In the genomic region with DNA sequence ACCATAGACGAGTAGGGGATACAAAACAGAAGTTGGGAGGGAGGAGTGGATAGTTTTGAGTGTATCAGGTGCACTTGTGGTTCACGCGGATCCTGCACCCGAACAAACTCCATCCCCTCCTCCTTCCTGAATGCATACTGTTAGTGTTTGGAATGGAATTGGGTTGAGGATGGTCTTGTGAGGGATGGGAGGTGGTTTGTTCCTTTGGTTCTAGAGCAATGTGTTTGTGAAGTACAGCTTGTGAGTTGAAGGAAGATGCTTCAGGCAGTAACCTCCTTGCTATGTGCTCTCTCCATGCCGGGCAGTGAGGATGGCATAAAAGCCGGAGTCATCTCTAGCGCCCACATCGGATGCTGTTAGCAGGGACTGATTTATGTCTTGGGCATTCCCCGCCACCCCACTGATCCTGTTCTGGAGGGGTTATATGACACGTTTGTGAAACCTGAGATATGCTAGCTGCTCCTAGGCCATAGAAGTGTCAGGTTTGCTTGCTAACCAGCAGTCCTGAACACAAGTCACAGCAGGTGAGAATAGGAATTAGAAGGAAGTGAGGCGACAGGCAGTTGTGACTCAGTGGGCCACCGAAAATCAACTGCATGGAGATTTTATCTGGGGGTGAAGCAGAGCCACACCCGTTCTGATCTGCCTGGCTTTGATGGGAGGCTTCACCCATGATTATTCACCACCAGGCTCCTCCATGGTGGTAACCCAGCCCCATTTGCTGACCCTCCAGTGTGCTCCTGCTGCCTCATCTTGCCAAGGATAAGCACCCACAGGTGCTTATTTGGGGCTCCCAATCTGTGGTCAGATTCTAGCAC, we compare ENCODE assay signal across 8 cellular contexts. TPM values are rescaled to one million over a fixed set of nuclear protein-coding genes. Genes with fewer than 3 reads are reported as not detected.
DNase-seq lines count a peak whose midpoint lies in the region; ATAC-seq and TF ChIP-seq lines count a peak whose summit lies in the region.

No MANE protein-coding gene starts in this region.

- in situ Hi-C loops in Caki2 (cut with HindIII; ENCODE audit: low pct_unique_long_range_greater_than_20kb, low sequenced_read_pairs): no loop called here

- H3K4me3 ChIP-seq in LNCaP clone FGC (ENCODE audit: low read depth, low read length): peak overlapping the region; percentile 65
- peak overlapping the region; percentile 58 for H3K4me3 ChIP-seq in effector memory CD4-positive, alpha-beta T cell (ENCODE audit: insufficient read depth, low read depth, low read length, poor library complexity, severe bottlenecking)
- peak overlapping the region; percentile 53 to 84 (median 62) for H3K4me3 ChIP-seq in tibial nerve

- H3K27ac ChIP-seq in effector memory CD4-positive, alpha-beta T cell (ENCODE audit: insufficient read depth, low read length, poor library complexity, severe bottlenecking): peak overlapping the region; percentile 47
- H3K27ac ChIP-seq in tibial nerve: peak overlapping the region; percentile 38 to 91 (median 60)

- peak; percentile 78 for DNase-seq in Caki2 (ENCODE audit: low read depth)
- no peak for DNase-seq in LNCaP clone FGC (ENCODE audit: low read depth)
- peak; percentile 56 to 67 for DNase-seq in activated CD4-positive, alpha-beta T cell treated with anti-CD3 and anti-CD28 coated beads for 4 hours
- DNase-seq in effector memory CD4-positive, alpha-beta T cell: peak in 1 of 3 donors; percentile 40
- no peak for DNase-seq in tibial nerve (ENCODE audit: low spot score in 2 of 2)
- no peak for DNase-seq in ureter (ENCODE audit: low spot score)

- ATAC-seq in HG02938 (IDR thresholded peaks at IDR 0.05; ENCODE audit: unreplicated experiment): no peak

- no peaks in the 10 kb centered on the region for H3K36me3 ChIP-seq in effector memory CD4-positive, alpha-beta T cell (ENCODE audit: control insufficient read depth, insufficient read depth, low read length)
- H3K36me3 ChIP-seq in tibial nerve: peaks cover 0 to 17% (median 0%) of the 10 kb centered on the region in 3 donors

- TF ChIP-seq POLR2A in tibial nerve (IDR thresholded peaks at IDR 0.05): no peak

- peak overlapping the region; percentile 78 to 88 (median 83) for H3K4me3 Mint-ChIP-seq in nephron

- H3K36me3 Mint-ChIP-seq in nephron (ENCODE audit: low read depth): peaks cover 21% of the 10 kb centered on the region

- TF ChIP-seq CTCF in LNCaP clone FGC (IDR thresholded peaks at IDR 0.05; ENCODE audit: control insufficient read depth, extremely low read depth, insufficient read depth) (no peak), nephron (IDR thresholded peaks at IDR 0.05; ENCODE audit: unreplicated experiment in 3 of 3) (no peak), tibial nerve (IDR thresholded peaks at IDR 0.05) (no peak)

- no peaks in the 10 kb centered on the region for H3K9me3 ChIP-seq in effector memory CD4-positive, alpha-beta T cell (ENCODE audit: control insufficient read depth, low read length)
- no peaks in the 10 kb centered on the region for H3K9me3 ChIP-seq in tibial nerve

- peaks cover 42% of the 10 kb centered on the region for H3K4me1 Mint-ChIP-seq in nephron

- peaks cover 28% of the 10 kb centered on the region for H3K27me3 Mint-ChIP-seq in nephron (ENCODE audit: low read depth)

- no peaks in the 10 kb centered on the region for H3K27me3 ChIP-seq in effector memory CD4-positive, alpha-beta T cell (replicated peaks; ENCODE audit: control insufficient read depth, insufficient read depth, low read length, poor library complexity, severe bottlenecking)
- no peaks in the 10 kb centered on the region for H3K27me3 ChIP-seq in tibial nerve

- H3K9me3 Mint-ChIP-seq in nephron: no peaks in the 10 kb centered on the region

- H3K4me1 ChIP-seq in effector memory CD4-positive, alpha-beta T cell (ENCODE audit: control insufficient read depth, insufficient read depth, low read length, poor library complexity, severe bottlenecking): peaks cover 48% of the 10 kb centered on the region
- peaks cover 0 to 84% (median 44%) of the 10 kb centered on the region in 4 donors for H3K4me1 ChIP-seq in tibial nerve

- peak overlapping the region; percentile 22 to 66 (median 64) for H3K27ac Mint-ChIP-seq in nephron

- TF ChIP-seq EP300 in tibial nerve (IDR thresholded peaks at IDR 0.05): no peak

- 46 to 53% methylated on average over 12 to 13 of the region's 13 CpGs for WGBS in tibial nerve, 2 donors

RNA-seq across cellular contexts. Expression of gene BCR, which starts 2.2 kb away (rescaled TPM):
- total RNA-seq in Caki2 (2014; rRNA removed; shearing (Covaris generic); ENCODE audit: low replicate concordance): 41.9 and 60.7 TPM in 2 replicates
- 100 to 1,000 TPM in 3 of 4 donors, 10 to 100 TPM in 1; 99.0 to 174 (median 120) TPM for total RNA-seq in tibial nerve
- 88.0 TPM for total RNA-seq in ureter

RNA-seq across cellular contexts. Expression of gene RAB36, which starts 37.2 kb away (rescaled TPM):
- 9.1 and 10.9 TPM in 2 replicates for total RNA-seq in Caki2 (2014; rRNA removed; shearing (Covaris generic); ENCODE audit: low replicate concordance)
- total RNA-seq in tibial nerve (1 to 10 TPM; 4.9 to 7.5 (median 6.1) TPM), ureter (21.5 TPM)

RNA-seq across cellular contexts. Expression of gene RSPH14, which starts 40.7 kb away (rescaled TPM):
- total RNA-seq in Caki2 (2014; rRNA removed; shearing (Covaris generic); ENCODE audit: low replicate concordance): 0.26 and 2.3 TPM in 2 replicates
- total RNA-seq in tibial nerve (under 1 TPM in 1 of 4 donors, not detected in 3; 0.63 TPM), ureter (0.89 TPM)

Comparison
In these comparisons a context has a peak if more than half of its experiments do, and no peak if none do; other contexts are left out.
1. DNase-seq: peak in Caki2 (single experiment) and activated CD4-positive, alpha-beta T cell treated with anti-CD3 and anti-CD28 coated beads for 4 hours (2 of 2); none in LNCaP clone FGC (single experiment), tibial nerve (0 of 2) and ureter (single experiment).
2. Peak in every context shown above with its lines, with median percentiles within 50 percentile points of each other: H3K4me3 ChIP-seq.